In the genomic region with DNA sequence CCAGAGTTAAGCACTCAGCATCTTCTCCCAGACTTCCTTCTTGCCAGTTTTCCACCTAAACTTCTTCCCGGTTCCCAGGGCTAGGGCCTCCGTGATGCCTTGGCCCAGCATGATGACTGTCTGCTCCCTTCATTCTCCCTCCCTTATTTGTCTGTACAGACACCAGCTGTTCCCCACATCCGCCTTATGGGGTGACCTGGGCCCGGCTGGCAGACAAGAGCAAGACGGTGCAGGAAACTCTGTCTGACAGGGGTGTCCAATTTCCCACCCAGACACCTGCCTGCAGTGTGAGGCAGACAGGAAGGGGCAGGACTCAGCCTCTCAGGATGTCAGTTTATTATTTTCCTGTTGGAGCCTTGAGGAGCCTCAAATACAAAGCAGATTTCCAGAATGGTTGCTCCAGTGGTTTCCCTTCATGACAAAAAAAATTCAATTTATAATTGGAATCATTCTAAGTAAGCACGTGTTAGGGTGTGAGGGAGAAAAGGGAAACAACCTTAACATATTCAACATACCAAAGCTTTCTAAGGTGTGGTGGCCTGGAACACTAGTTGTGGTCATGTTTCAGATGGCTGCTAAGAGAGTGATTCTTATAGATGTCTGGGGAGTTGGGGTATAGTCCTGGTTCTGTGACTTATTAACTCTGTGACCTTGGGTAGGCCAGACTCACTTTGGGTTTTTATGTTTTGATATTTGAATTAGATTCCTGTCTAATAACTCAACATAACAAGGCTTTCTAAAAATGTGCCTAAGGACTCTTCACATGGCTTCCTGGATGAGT, we compare ENCODE assay signal across 12 cellular contexts.
DNase-seq lines count a peak whose midpoint lies in the region; ATAC-seq, FAIRE-seq and TF ChIP-seq lines count a peak whose summit lies in the region.
"Had no signal": no experiment of that assay in that cellular context is flagged by ENCODE, and none has a peak within 500 bp of the region (broad histone marks: within the 10 kb centered on the region; RNA-seq: fewer than 3 reads in every experiment).

No MANE protein-coding gene starts in this region.

- DNase-seq in glomerular visceral epithelial cell (ENCODE audit: extremely low spot score) (peak; percentile 94), HCEC 1CT (no peak), D721Med (ENCODE audit: insufficient read length, low spot score) (no peak), NCI-H187 (lab: John Stamatoyannopoulos, UW) (no peak)
- DNase-seq in activated CD4-positive, alpha-beta T cell treated with anti-CD3 and anti-CD28 coated beads for 1 hour: no peak
- DNase-seq: NCI-H748 treated with DMSO at 0.1 percent for 48 hours had no signal

- TF ChIP-seq CTCF in D721Med (IDR thresholded peaks at IDR 0.05; ENCODE audit: insufficient read depth, missing control alignments): no peak

- ATAC-seq in GM18861 (IDR thresholded peaks at IDR 0.05; ENCODE audit: unreplicated experiment) (peak; percentile 47), GM21825 (IDR thresholded peaks at IDR 0.05; ENCODE audit: unreplicated experiment) (peak; percentile 65), HG03442 (IDR thresholded peaks at IDR 0.05; ENCODE audit: unreplicated experiment) (peak; percentile 33)
- ATAC-seq: activated T-helper 17 cell treated with anti-CD3 and anti-CD28 coated beads, Interleukin-2, amount 50 U/mL, for 72 hours had no signal

- no peak for FAIRE-seq in D721Med (lab: Jason Lieb, UNC)
- FAIRE-seq: GM19239, urothelium cell line had no signal
